In the genomic region with DNA sequence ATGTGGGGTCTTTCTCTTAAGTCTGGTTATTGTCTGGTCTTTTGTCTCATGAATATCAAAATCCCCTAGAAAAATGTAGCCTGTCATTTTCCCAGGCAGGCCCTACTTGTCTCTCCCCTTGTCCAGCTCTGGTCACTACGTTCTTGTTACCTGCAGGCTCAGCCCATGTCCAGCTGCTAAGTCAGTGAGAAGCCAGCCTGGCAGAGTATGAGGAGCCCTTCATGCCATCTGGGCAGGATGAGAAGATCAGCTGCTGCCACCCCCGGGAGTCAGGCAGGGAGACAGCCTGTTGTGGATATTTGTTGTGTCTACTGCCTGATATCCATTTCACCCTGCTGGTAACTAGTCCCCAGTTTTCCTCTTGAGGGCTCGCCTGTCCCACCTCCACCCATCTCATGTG, we compare ENCODE assay signal across 28 cellular contexts.
"Had no signal": no experiment of that assay in that cellular context is flagged by ENCODE, and none has a peak within 500 bp of the region (broad histone marks: within the 10 kb centered on the region; RNA-seq: fewer than 3 reads in every experiment).

No MANE protein-coding gene starts in this region.

- ATAC-seq: activated CD4-positive, alpha-beta T cell treated with anti-CD3 and anti-CD28 coated beads for 36 hours; activated CD8-positive, alpha-beta memory T cell treated with anti-CD3 and anti-CD28 coated beads, Interleukin-2, amount 10 ng/mL, durations not matched to agents 7 days and 5 days; activated CD8-positive, alpha-beta T cell treated with anti-CD3 and anti-CD28 coated beads, Interleukin-2, amount 10 ng/mL, durations not matched to agents 7 days and 5 days; activated naive CD8-positive, alpha-beta T cell treated with anti-CD3 and anti-CD28 coated beads, Interleukin-2, amount 50 U/mL, for 24 hours; body of pancreas; gastroesophageal sphincter; heart right ventricle had no signal

- H3K9me3 Mint-ChIP-seq: activated CD4-positive, alpha-beta memory T cell treated with anti-CD3 and anti-CD28 coated beads for 36 hours; activated CD4-positive, alpha-beta T cell treated with anti-CD3 and anti-CD28 coated beads, Interleukin-2, amount 10 ng/mL, durations not matched to agents 24 days and 14 days; activated naive CD4-positive, alpha-beta T cell treated with anti-CD3 and anti-CD28 coated beads for 36 hours; activated naive CD4-positive, alpha-beta T cell treated with anti-CD3 and anti-CD28 coated beads, Interleukin-2, amount 50 U/mL, for 24 hours; activated naive CD8-positive, alpha-beta T cell treated with anti-CD3 and anti-CD28 coated beads for 36 hours; activated naive CD8-positive, alpha-beta T cell treated with anti-CD3 and anti-CD28 coated beads, Interleukin-2, amount 50 U/mL, for 24 hours; activated T-helper 1 cell treated with anti-CD3 and anti-CD28 coated beads, Interleukin-12 subunit alpha, Interleukin-12 subunit beta, Interleukin-2, Interleukin-4 antibody, amounts not matched to agents 30 ng/mL and 10 ng/mL and 1 ng/mL, durations not matched to agents 14 hours and 24 hours and 36 hours; activated T-helper 2 cell treated with anti-CD3 and anti-CD28 coated beads, Interferon-gamma antibody, Interleukin-2, Interleukin-4, amounts not matched to agents 10 μg/mL and 5 μg/mL and 100 μg/mL, durations not matched to agents 14 hours and 24 hours and 36 hours; dendritic cell treated with granulocyte-macrophage colony-stimulating factor and Interleukin-4, amounts not matched to agents 40 ng/mL and 50 ng/mL, for 4 days had no signal

- H3K27ac Mint-ChIP-seq: activated CD4-positive, alpha-beta memory T cell treated with anti-CD3 and anti-CD28 coated beads for 36 hours; activated CD4-positive, alpha-beta T cell treated with anti-CD3 and anti-CD28 coated beads for 36 hours; activated CD4-positive, alpha-beta T cell treated with anti-CD3 and anti-CD28 coated beads, Interleukin-2, amount 10 ng/mL, durations not matched to agents 24 days and 14 days; activated CD8-positive, alpha-beta memory T cell treated with anti-CD3 and anti-CD28 coated beads, Interleukin-2, amount 10 ng/mL, durations not matched to agents 7 days and 5 days; activated CD8-positive, alpha-beta T cell treated with anti-CD3 and anti-CD28 coated beads, Interleukin-2, amount 10 ng/mL, durations not matched to agents 7 days and 5 days; activated naive CD4-positive, alpha-beta T cell treated with anti-CD3 and anti-CD28 coated beads for 36 hours; activated naive CD4-positive, alpha-beta T cell treated with anti-CD3 and anti-CD28 coated beads, Interleukin-2, amount 50 U/mL, for 24 hours; activated naive CD8-positive, alpha-beta T cell treated with anti-CD3 and anti-CD28 coated beads for 36 hours; activated naive CD8-positive, alpha-beta T cell treated with anti-CD3 and anti-CD28 coated beads, Interleukin-2, amount 50 U/mL, for 24 hours; activated T-helper 1 cell treated with anti-CD3 and anti-CD28 coated beads, Interleukin-12 subunit alpha, Interleukin-12 subunit beta, Interleukin-2, Interleukin-4 antibody, amounts not matched to agents 30 ng/mL and 10 ng/mL and 1 ng/mL, durations not matched to agents 14 hours and 24 hours and 36 hours; activated T-helper 2 cell treated with anti-CD3 and anti-CD28 coated beads, Interferon-gamma antibody, Interleukin-2, Interleukin-4, amounts not matched to agents 10 μg/mL and 5 μg/mL and 100 μg/mL, durations not matched to agents 14 hours and 24 hours and 36 hours; dendritic cell treated with granulocyte-macrophage colony-stimulating factor and Interleukin-4, amounts not matched to agents 40 ng/mL and 50 ng/mL, for 4 days had no signal

- DNase-seq: activated CD4-positive, alpha-beta memory T cell treated with anti-CD3 and anti-CD28 coated beads for 36 hours; activated CD4-positive, alpha-beta T cell treated with anti-CD3 and anti-CD28 coated beads for 36 hours; activated CD4-positive, alpha-beta T cell treated with anti-CD3 and anti-CD28 coated beads, Interleukin-2, amount 10 ng/mL, durations not matched to agents 24 days and 14 days; activated CD4-positive, CD25-positive, alpha-beta regulatory T cell; activated CD4-positive, CD25-positive, alpha-beta regulatory T cell treated with anti-CD3 and anti-CD28 coated beads, Interleukin-2, amount 50 U/mL, for 72 hours; activated CD8-positive, alpha-beta memory T cell treated with anti-CD3 and anti-CD28 coated beads, Interleukin-2, amount 10 ng/mL, durations not matched to agents 7 days and 5 days; activated CD8-positive, alpha-beta memory T cell treated with anti-CD3 and anti-CD28 coated beads, Interleukin-2, amount 50 U/mL, for 4 hours; activated CD8-positive, alpha-beta T cell treated with anti-CD3 and anti-CD28 coated beads, Interleukin-2, amount 10 ng/mL, durations not matched to agents 7 days and 5 days; activated effector memory CD4-positive, alpha-beta T cell treated with anti-CD3 and anti-CD28 coated beads, Interleukin-2, amount 50 U/mL, for 16 hours; activated naive CD4-positive, alpha-beta T cell treated with anti-CD3 and anti-CD28 coated beads for 36 hours; activated naive CD8-positive, alpha-beta T cell treated with anti-CD3 and anti-CD28 coated beads for 36 hours; activated naive CD8-positive, alpha-beta T cell treated with anti-CD3 and anti-CD28 coated beads, Interleukin-2, amount 50 U/mL, for 24 hours; activated T-cell treated with anti-CD3 and anti-CD28 coated beads, Interleukin-2, amount 50 U/mL, for 1 hour; activated T-cell treated with anti-CD3 and anti-CD28 coated beads, Interleukin-2, amount 50 U/mL, for 48 hours; adrenal gland; amygdala; aorta; body of pancreas; effector memory CD4-positive, alpha-beta T cell; esophagus squamous epithelium; foreskin melanocyte; heart right ventricle; T-helper 2 cell had no signal

- H3K36me3 Mint-ChIP-seq: activated CD4-positive, alpha-beta memory T cell treated with anti-CD3 and anti-CD28 coated beads for 36 hours; activated CD8-positive, alpha-beta memory T cell treated with anti-CD3 and anti-CD28 coated beads, Interleukin-2, amount 10 ng/mL, durations not matched to agents 7 days and 5 days; activated naive CD4-positive, alpha-beta T cell treated with anti-CD3 and anti-CD28 coated beads, Interleukin-2, amount 50 U/mL, for 24 hours; activated naive CD8-positive, alpha-beta T cell treated with anti-CD3 and anti-CD28 coated beads for 36 hours had no signal

- H3K27me3 Mint-ChIP-seq: activated CD8-positive, alpha-beta memory T cell treated with anti-CD3 and anti-CD28 coated beads, Interleukin-2, amount 10 ng/mL, durations not matched to agents 7 days and 5 days had no signal

- H3K4me1 Mint-ChIP-seq: activated CD4-positive, alpha-beta T cell treated with anti-CD3 and anti-CD28 coated beads for 36 hours; activated CD4-positive, alpha-beta T cell treated with anti-CD3 and anti-CD28 coated beads, Interleukin-2, amount 10 ng/mL, durations not matched to agents 24 days and 14 days; activated CD8-positive, alpha-beta memory T cell treated with anti-CD3 and anti-CD28 coated beads, Interleukin-2, amount 10 ng/mL, durations not matched to agents 7 days and 5 days; activated naive CD4-positive, alpha-beta T cell treated with anti-CD3 and anti-CD28 coated beads, Interleukin-2, amount 50 U/mL, for 24 hours; activated naive CD8-positive, alpha-beta T cell treated with anti-CD3 and anti-CD28 coated beads for 36 hours; activated naive CD8-positive, alpha-beta T cell treated with anti-CD3 and anti-CD28 coated beads, Interleukin-2, amount 50 U/mL, for 24 hours had no signal

- H3K4me3 Mint-ChIP-seq: activated CD4-positive, alpha-beta memory T cell treated with anti-CD3 and anti-CD28 coated beads for 36 hours; activated CD4-positive, alpha-beta T cell treated with anti-CD3 and anti-CD28 coated beads for 36 hours; activated CD4-positive, alpha-beta T cell treated with anti-CD3 and anti-CD28 coated beads, Interleukin-2, amount 10 ng/mL, durations not matched to agents 24 days and 14 days; activated CD8-positive, alpha-beta memory T cell treated with anti-CD3 and anti-CD28 coated beads, Interleukin-2, amount 10 ng/mL, durations not matched to agents 7 days and 5 days; activated CD8-positive, alpha-beta T cell treated with anti-CD3 and anti-CD28 coated beads, Interleukin-2, amount 10 ng/mL, durations not matched to agents 7 days and 5 days; activated naive CD4-positive, alpha-beta T cell treated with anti-CD3 and anti-CD28 coated beads for 36 hours; activated naive CD4-positive, alpha-beta T cell treated with anti-CD3 and anti-CD28 coated beads, Interleukin-2, amount 50 U/mL, for 24 hours; activated naive CD8-positive, alpha-beta T cell treated with anti-CD3 and anti-CD28 coated beads for 36 hours; activated naive CD8-positive, alpha-beta T cell treated with anti-CD3 and anti-CD28 coated beads, Interleukin-2, amount 50 U/mL, for 24 hours; activated T-helper 1 cell treated with anti-CD3 and anti-CD28 coated beads, Interleukin-12 subunit alpha, Interleukin-12 subunit beta, Interleukin-2, Interleukin-4 antibody, amounts not matched to agents 30 ng/mL and 10 ng/mL and 1 ng/mL, durations not matched to agents 14 hours and 24 hours and 36 hours; dendritic cell treated with granulocyte-macrophage colony-stimulating factor and Interleukin-4, amounts not matched to agents 40 ng/mL and 50 ng/mL, for 4 days had no signal
